In genomic region chrX:63889001-63889400, GRCh38 we compare ENCODE assay signal across 20 cellular contexts.
A peak's percentile ranks its signal among the peaks of the same experiment; 100 is the strongest.
DNase-seq lines count a peak whose midpoint lies in the region; ATAC-seq and TF ChIP-seq lines count a peak whose summit lies in the region.
"Had no signal": no experiment of that assay in that cellular context is flagged by ENCODE, and none has a peak within 500 bp of the region (broad histone marks: within the 10 kb centered on the region; RNA-seq: fewer than 3 reads in every experiment).

No MANE protein-coding gene starts in this region.

- no peaks in the 10 kb centered on the region for H3K27me3 ChIP-seq in CD8-positive, alpha-beta memory T cell (ENCODE audit: insufficient read depth, low read length, poor library complexity, severe bottlenecking)
- H3K27me3 ChIP-seq: right atrium auricular region, upper lobe of right lung had no signal

- intact Hi-C loops in activated CD8-positive, alpha-beta T cell treated with anti-CD3 and anti-CD28 coated beads for 36 hours (cut with micrococcal nuclease) = no loop called here

- CTCF ChIA-PET in activated CD8-positive, alpha-beta T cell treated with anti-CD3 and anti-CD28 coated beads for 36 hours (lab: Charles Lee) = no interaction called here
- CTCF ChIA-PET in CD8-positive, alpha-beta memory T cell (lab: Charles Lee) = no interaction called here

- H3K4me3 ChIP-seq in fibroblast of the aortic adventitia (ENCODE audit: low read depth, low read length) = no peak overlapping the region
- no peak overlapping the region for H3K4me3 ChIP-seq in CD8-positive, alpha-beta memory T cell (ENCODE audit: low read length)
- H3K4me3 ChIP-seq: right atrium auricular region, upper lobe of right lung had no signal

- H3K27me3 Mint-ChIP-seq in activated CD8-positive, alpha-beta T cell treated with anti-CD3 and anti-CD28 coated beads for 36 hours = no peaks in the 10 kb centered on the region
- peaks cover 0 to 9% of the 10 kb centered on the region in 2 donors for H3K27me3 Mint-ChIP-seq in CD8-positive, alpha-beta memory T cell
- H3K27me3 Mint-ChIP-seq in endothelial cell (ENCODE audit: unreplicated experiment) = peaks cover 8% of the 10 kb centered on the region
- H3K27me3 Mint-ChIP-seq: activated B cell treated with CpG ODN at 0.5 μM for 24 hours; CD4-positive, alpha-beta memory T cell; stimulated activated naive CD8-positive, alpha-beta T cell treated with anti-CD3 and anti-CD28 coated beads, Interleukin-15, Interleukin-2, amounts not matched to agents 100 ng/mL and 50 ng/mL, for 24 hours; T-helper 17 cell had no signal

- no peaks in the 10 kb centered on the region for H3K9me3 ChIP-seq in CD8-positive, alpha-beta memory T cell (ENCODE audit: low read length)
- H3K9me3 ChIP-seq: upper lobe of right lung had no signal

- H3K9me3 Mint-ChIP-seq in activated CD8-positive, alpha-beta T cell treated with anti-CD3 and anti-CD28 coated beads for 36 hours = peaks cover 13% of the 10 kb centered on the region
- peaks cover 21 to 38% (median 27%) of the 10 kb centered on the region in 5 donors for H3K9me3 Mint-ChIP-seq in CD8-positive, alpha-beta memory T cell
- H3K9me3 Mint-ChIP-seq in endothelial cell (ENCODE audit: unreplicated experiment) = peaks cover 6% of the 10 kb centered on the region

- no peaks in the 10 kb centered on the region for H3K36me3 Mint-ChIP-seq in activated CD8-positive, alpha-beta T cell treated with anti-CD3 and anti-CD28 coated beads for 36 hours (ENCODE audit: low read depth)
- H3K36me3 Mint-ChIP-seq in CD8-positive, alpha-beta memory T cell = peaks cover 0 to 3% (median 0%) of the 10 kb centered on the region in 3 donors
- peaks cover 4% of the 10 kb centered on the region for H3K36me3 Mint-ChIP-seq in endothelial cell (ENCODE audit: low read depth, unreplicated experiment)

- ATAC-seq in activated CD8-positive, alpha-beta T cell treated with anti-CD3 and anti-CD28 coated beads for 36 hours = no peak
- ATAC-seq: T-helper 17 cell, upper lobe of right lung had no signal

- H3K27ac ChIP-seq in CD8-positive, alpha-beta memory T cell (ENCODE audit: low read depth, low read length) = no peak overlapping the region
- H3K27ac ChIP-seq: right atrium auricular region, upper lobe of right lung had no signal

- POLR2A ChIA-PET in activated CD8-positive, alpha-beta T cell treated with anti-CD3 and anti-CD28 coated beads for 36 hours (lab: Charles Lee) = no interaction called here
- POLR2A ChIA-PET in CD8-positive, alpha-beta memory T cell (lab: Charles Lee) = no interaction called here

- H3K36me3 ChIP-seq in CD8-positive, alpha-beta memory T cell (ENCODE audit: insufficient read depth, low read length) = no peaks in the 10 kb centered on the region
- H3K36me3 ChIP-seq: right atrium auricular region, upper lobe of right lung had no signal

- TF ChIP-seq CTCF in fibroblast of the aortic adventitia (IDR thresholded peaks at IDR 0.05; ENCODE audit: insufficient read depth, low read length) (no peak), endothelial cell (IDR thresholded peaks at IDR 0.05; ENCODE audit: unreplicated experiment) (no peak)
- no peak for TF ChIP-seq CTCF in activated CD8-positive, alpha-beta T cell treated with anti-CD3 and anti-CD28 coated beads for 36 hours (IDR thresholded peaks at IDR 0.05)

- no peak overlapping the region for H3K4me3 Mint-ChIP-seq in activated CD8-positive, alpha-beta T cell treated with anti-CD3 and anti-CD28 coated beads for 36 hours
- H3K4me3 Mint-ChIP-seq in CD8-positive, alpha-beta memory T cell = no peak overlapping the region
- no peak overlapping the region for H3K4me3 Mint-ChIP-seq in endothelial cell (ENCODE audit: unreplicated experiment)
- H3K4me3 Mint-ChIP-seq: activated B cell treated with CpG ODN at 0.5 μM for 24 hours; CD4-positive, alpha-beta memory T cell; stimulated activated naive CD8-positive, alpha-beta T cell treated with anti-CD3 and anti-CD28 coated beads, Interleukin-15, Interleukin-2, amounts not matched to agents 100 ng/mL and 50 ng/mL, for 24 hours; T-helper 17 cell had no signal

- no peaks in the 10 kb centered on the region for H3K4me1 Mint-ChIP-seq in activated CD8-positive, alpha-beta T cell treated with anti-CD3 and anti-CD28 coated beads for 36 hours (ENCODE audit: low read depth)
- H3K4me1 Mint-ChIP-seq in CD8-positive, alpha-beta memory T cell = no peaks in the 10 kb centered on the region
- no peaks in the 10 kb centered on the region for H3K4me1 Mint-ChIP-seq in endothelial cell (ENCODE audit: unreplicated experiment)
- H3K4me1 Mint-ChIP-seq: activated B cell treated with CpG ODN at 0.5 μM for 24 hours; CD4-positive, alpha-beta memory T cell; T-helper 17 cell had no signal

- no peaks in the 10 kb centered on the region for H3K4me1 ChIP-seq in CD8-positive, alpha-beta memory T cell (ENCODE audit: insufficient read depth, low read length)
- H3K4me1 ChIP-seq: right atrium auricular region, upper lobe of right lung had no signal

- no peak overlapping the region for H3K27ac Mint-ChIP-seq in activated CD8-positive, alpha-beta T cell treated with anti-CD3 and anti-CD28 coated beads for 36 hours
- no peak overlapping the region for H3K27ac Mint-ChIP-seq in CD8-positive, alpha-beta memory T cell
- H3K27ac Mint-ChIP-seq in endothelial cell (ENCODE audit: unreplicated experiment) = no peak overlapping the region
- H3K27ac Mint-ChIP-seq: activated B cell treated with CpG ODN at 0.5 μM for 24 hours; CD4-positive, alpha-beta memory T cell; stimulated activated naive CD8-positive, alpha-beta T cell treated with anti-CD3 and anti-CD28 coated beads, Interleukin-15, Interleukin-2, amounts not matched to agents 100 ng/mL and 50 ng/mL, for 24 hours; T-helper 17 cell had no signal

- peak; percentile 0 for DNase-seq in A172 (ENCODE audit: low spot score)
- DNase-seq in HCEC 1CT = peak; percentile 75
- peak; percentile 14 for DNase-seq in amniotic stem cell (lab: John Stamatoyannopoulos, UW)
- peak; percentile 2 for DNase-seq in fibroblast of the aortic adventitia (ENCODE audit: low read depth)
- no peak for DNase-seq in pons (ENCODE audit: low spot score)
- no peak for DNase-seq in activated CD8-positive, alpha-beta T cell treated with anti-CD3 and anti-CD28 coated beads for 36 hours
- DNase-seq in CD8-positive, alpha-beta memory T cell = no peak
- no peak for DNase-seq in endothelial cell (ENCODE audit: low spot score)
- DNase-seq: activated B cell treated with CpG ODN at 0.5 μM for 24 hours; activated effector memory CD4-positive, alpha-beta T cell treated with anti-CD3 and anti-CD28 coated beads, Interleukin-2, amount 50 U/mL, for 16 hours; amygdala; CD4-positive, alpha-beta memory T cell; cortex of kidney; erythroblast; NCI-H1694 treated with DMSO at 0.1 percent for 48 hours; Right ventricle myocardium superior; T-helper 17 cell; upper lobe of right lung had no signal

Comparison
In these comparisons a context has a peak if more than half of its experiments do, and no peak if none do; other contexts are left out.
1. DNase-seq: peak in A172 (single experiment), HCEC 1CT (single experiment), amniotic stem cell (single experiment) and fibroblast of the aortic adventitia (single experiment); none in pons (single experiment), activated CD8-positive, alpha-beta T cell treated with anti-CD3 and anti-CD28 coated beads for 36 hours (single experiment), CD8-positive, alpha-beta memory T cell (0 of 5) and endothelial cell (single experiment).